Comparison of ENCODE assay signal across 1 cellular context in genomic region chr9:136676297-136676794, GRCh38.
TF ChIP-seq lines count a peak whose summit lies in the region.

No MANE protein-coding gene starts in this region.

TF ChIP-seq in HEK293, 187 proteins besides CTCF, POLR2A, EP300 and RAD21 (continued from another document):
- TF ChIP-seq HIC1 (tag by site-specific recombination; IDR thresholded peaks at IDR 0.05), result 0 out of 2 replicates have a peak, but pooled peaks have one; percentile 11
